ENCODE assay signal across 28 cellular contexts in genomic region chr10:126781817-126782216, GRCh38.
"Had no signal": no experiment of that assay in that cellular context is flagged by ENCODE, and none has a peak within 500 bp of the region (broad histone marks: within the 10 kb centered on the region; RNA-seq: fewer than 3 reads in every experiment).

No MANE protein-coding gene starts in this region.

- FAIRE-seq: urothelium cell line had no signal

- H3K36me3 ChIP-seq: stomach, suprapubic skin, thoracic aorta, thyroid gland, tibial artery, tibial nerve, transverse colon, upper lobe of left lung, upper lobe of right lung, uterus, vagina had no signal

- H3K4me1 ChIP-seq: stomach, suprapubic skin, testis, thyroid gland, tibial artery, tibial nerve, transverse colon, upper lobe of left lung, upper lobe of right lung, uterus, vagina had no signal

- DNase-seq: stimulated activated CD4-positive, alpha-beta T cell treated with anti-CD3 and anti-CD28 coated beads, Interleukin-2, amount 100 ng/mL, for 48 hours; stimulated activated CD4-positive, alpha-beta T cell treated with anti-CD3 and anti-CD28 coated beads, Interleukin-4, amount 100 ng/mL, for 1 hour; stimulated activated CD4-positive, alpha-beta T cell treated with anti-CD3 and anti-CD28 coated beads, Interleukin-4, amount 100 ng/mL, for 24 hours; stimulated activated CD4-positive, alpha-beta T cell treated with anti-CD3 and anti-CD28 coated beads, Interleukin-4, amount 100 ng/mL, for 4 hours; stimulated activated CD8-positive, alpha-beta memory T cell treated with anti-CD3 and anti-CD28 coated beads, Interleukin-4, amount 100 ng/mL, for 48 hours; stimulated activated naive B cell treated with anti-CD40 and anti-IgM and Interleukin-4, amounts not matched to agents 10 μg/mL and 1 μg/mL and 100 μg/mL, for 72 hours; stimulated activated naive CD4-positive, alpha-beta T cell; stimulated activated naive CD4-positive, alpha-beta T cell treated with Interleukin-2 at 50 U/mL for 16 hours; stimulated activated naive CD8-positive, alpha-beta T cell treated with anti-CD3 and anti-CD28 coated beads, Interleukin-15, amount 100 ng/mL, for 72 hours; stimulated activated naive CD8-positive, alpha-beta T cell treated with anti-CD3 and anti-CD28 coated beads, Interleukin-15, Interleukin-2, amounts not matched to agents 100 U/mL and 50 U/mL, for 24 hours; stomach; substantia nigra; testis; thyroid gland; tibial artery; transverse colon; upper lobe of left lung; upper lobe of right lung; uterus had no signal

- H3K27me3 ChIP-seq: stomach, testis, thyroid gland, tibial artery, tibial nerve, transverse colon, upper lobe of left lung, upper lobe of right lung, uterus, vagina had no signal

- H3K4me3 Mint-ChIP-seq: stimulated activated effector memory CD8-positive, alpha-beta T cell treated with anti-CD3 and anti-CD28 coated beads, Interleukin-12 subunit alpha, Interleukin-12 subunit beta, amount 100 ng/mL, for 72 hours; stimulated activated memory B cell treated with anti-CD40 and anti-IgM and Interleukin-4, amounts not matched to agents 10 μg/mL and 1 μg/mL and 100 μg/mL, for 72 hours; stimulated activated naive B cell treated with anti-CD40 and anti-IgM and Interleukin-4, amounts not matched to agents 10 μg/mL and 1 μg/mL and 100 μg/mL, for 72 hours; stimulated activated naive CD8-positive, alpha-beta T cell treated with anti-CD3 and anti-CD28 coated beads, Interleukin-15, amount 100 ng/mL, for 72 hours; stimulated activated naive CD8-positive, alpha-beta T cell treated with anti-CD3 and anti-CD28 coated beads, Interleukin-15, Interleukin-2, amounts not matched to agents 100 ng/mL and 50 ng/mL, for 24 hours; type B pancreatic cell had no signal

- H3K9me3 ChIP-seq: stomach, suprapubic skin, testis, thoracic aorta, thyroid gland, tibial artery, tibial nerve, transverse colon, upper lobe of left lung, upper lobe of right lung, uterus, vagina had no signal

- H3K27ac Mint-ChIP-seq: stimulated activated effector memory CD8-positive, alpha-beta T cell treated with anti-CD3 and anti-CD28 coated beads, Interleukin-12 subunit alpha, Interleukin-12 subunit beta, amount 100 ng/mL, for 72 hours; stimulated activated memory B cell treated with anti-CD40 and anti-IgM and Interleukin-4, amounts not matched to agents 10 μg/mL and 1 μg/mL and 100 μg/mL, for 72 hours; stimulated activated naive B cell treated with anti-CD40 and anti-IgM and Interleukin-4, amounts not matched to agents 10 μg/mL and 1 μg/mL and 100 μg/mL, for 72 hours; stimulated activated naive CD8-positive, alpha-beta T cell treated with anti-CD3 and anti-CD28 coated beads, Interleukin-15, amount 100 ng/mL, for 72 hours; stimulated activated naive CD8-positive, alpha-beta T cell treated with anti-CD3 and anti-CD28 coated beads, Interleukin-15, Interleukin-2, amounts not matched to agents 100 ng/mL and 50 ng/mL, for 24 hours; type B pancreatic cell had no signal

- H3K36me3 Mint-ChIP-seq: stimulated activated effector memory CD8-positive, alpha-beta T cell treated with anti-CD3 and anti-CD28 coated beads, Interleukin-12 subunit alpha, Interleukin-12 subunit beta, amount 100 ng/mL, for 72 hours; stimulated activated memory B cell treated with anti-CD40 and anti-IgM and Interleukin-4, amounts not matched to agents 10 μg/mL and 1 μg/mL and 100 μg/mL, for 72 hours; stimulated activated naive B cell treated with anti-CD40 and anti-IgM and Interleukin-4, amounts not matched to agents 10 μg/mL and 1 μg/mL and 100 μg/mL, for 72 hours; type B pancreatic cell had no signal

- H3K27me3 Mint-ChIP-seq: stimulated activated memory B cell treated with anti-CD40 and anti-IgM and Interleukin-4, amounts not matched to agents 10 μg/mL and 1 μg/mL and 100 μg/mL, for 72 hours; stimulated activated naive B cell treated with anti-CD40 and anti-IgM and Interleukin-4, amounts not matched to agents 10 μg/mL and 1 μg/mL and 100 μg/mL, for 72 hours; stimulated activated naive CD8-positive, alpha-beta T cell treated with anti-CD3 and anti-CD28 coated beads, Interleukin-15, amount 100 ng/mL, for 72 hours; stimulated activated naive CD8-positive, alpha-beta T cell treated with anti-CD3 and anti-CD28 coated beads, Interleukin-15, Interleukin-2, amounts not matched to agents 100 ng/mL and 50 ng/mL, for 24 hours; type B pancreatic cell had no signal

- H3K4me3 ChIP-seq: stomach, suprapubic skin, testis, thoracic aorta, thyroid gland, tibial artery, tibial nerve, transverse colon, upper lobe of left lung, upper lobe of right lung, uterus, vagina had no signal

- H3K27ac ChIP-seq: stomach, suprapubic skin, testis, thoracic aorta, thyroid gland, tibial artery, tibial nerve, transverse colon, upper lobe of left lung, upper lobe of right lung, uterus, vagina had no signal

- H3K9me3 Mint-ChIP-seq: stimulated activated effector memory CD8-positive, alpha-beta T cell treated with anti-CD3 and anti-CD28 coated beads, Interleukin-12 subunit alpha, Interleukin-12 subunit beta, amount 100 ng/mL, for 72 hours; stimulated activated memory B cell treated with anti-CD40 and anti-IgM and Interleukin-4, amounts not matched to agents 10 μg/mL and 1 μg/mL and 100 μg/mL, for 72 hours; stimulated activated naive B cell treated with anti-CD40 and anti-IgM and Interleukin-4, amounts not matched to agents 10 μg/mL and 1 μg/mL and 100 μg/mL, for 72 hours; stimulated activated naive CD8-positive, alpha-beta T cell treated with anti-CD3 and anti-CD28 coated beads, Interleukin-15, Interleukin-2, amounts not matched to agents 100 ng/mL and 50 ng/mL, for 24 hours; type B pancreatic cell had no signal

- H3K4me1 Mint-ChIP-seq: stimulated activated effector memory CD8-positive, alpha-beta T cell treated with anti-CD3 and anti-CD28 coated beads, Interleukin-12 subunit alpha, Interleukin-12 subunit beta, amount 100 ng/mL, for 72 hours; stimulated activated memory B cell treated with anti-CD40 and anti-IgM and Interleukin-4, amounts not matched to agents 10 μg/mL and 1 μg/mL and 100 μg/mL, for 72 hours; stimulated activated naive B cell treated with anti-CD40 and anti-IgM and Interleukin-4, amounts not matched to agents 10 μg/mL and 1 μg/mL and 100 μg/mL, for 72 hours; stimulated activated naive CD8-positive, alpha-beta T cell treated with anti-CD3 and anti-CD28 coated beads, Interleukin-15, amount 100 ng/mL, for 72 hours had no signal
